9 cellular contexts compared by ENCODE assay signal in genomic region chr1:1014896-1015681, GRCh38. TPM values are rescaled to one million over a fixed set of nuclear protein-coding genes. Genes with fewer than 3 reads are reported as not detected.
DNase-seq lines count a peak whose midpoint lies in the region; ATAC-seq and TF ChIP-seq lines count a peak whose summit lies in the region.
"Had no signal": no experiment of that assay in that cellular context is flagged by ENCODE, and none has a peak within 500 bp of the region (broad histone marks: within the 10 kb centered on the region; RNA-seq: fewer than 3 reads in every experiment).

No MANE protein-coding gene starts in this region.

- H3K27me3 ChIP-seq in mesenchymal stem cell (ENCODE audit: control insufficient read depth in 1 of 2, insufficient read depth in 1 of 2, low read length in 2 of 2) (no peaks in the 10 kb centered on the region), trophoblast cell (ENCODE audit: insufficient read depth, low read length) (no peaks in the 10 kb centered on the region)

- H2BK12ac ChIP-seq in mesenchymal stem cell (ENCODE audit: low read length in 2 of 2) (peak overlapping the region in 1 of 2 experiments; percentile 25), trophoblast cell (ENCODE audit: low read length) (no peak overlapping the region)

- H4K12ac ChIP-seq in trophoblast cell (ENCODE audit: low read depth, low read length), result no peak overlapping the region

- H3K27ac ChIP-seq in C4-2B, result peak overlapping the region; percentile 80
- H3K27ac ChIP-seq in mesenchymal stem cell (ENCODE audit: low read length, poor library complexity, severe bottlenecking), result no peak overlapping the region
- no peak overlapping the region for H3K27ac ChIP-seq in trophoblast cell (ENCODE audit: low read depth, low read length)

- H3K27me3 Mint-ChIP-seq in activated T-helper 2 cell treated with anti-CD3 and anti-CD28 coated beads, Interferon-gamma antibody, Interleukin-2, Interleukin-4, amounts not matched to agents 10 μg/mL and 5 μg/mL and 100 μg/mL, durations not matched to agents 14 hours and 24 hours and 36 hours (ENCODE audit: low read depth), result no peaks in the 10 kb centered on the region

- H4K91ac ChIP-seq in mesenchymal stem cell (ENCODE audit: low read length) (peak overlapping the region; percentile 67), trophoblast cell (ENCODE audit: low read depth, low read length) (no peak overlapping the region)

- H3K36me3 ChIP-seq in mesenchymal stem cell (ENCODE audit: control insufficient read depth in 1 of 2, insufficient read depth in 2 of 2, low read depth in 1 of 2, low read length in 2 of 2) (peaks cover 0 to 5% of the 10 kb centered on the region in 2 experiments), trophoblast cell (ENCODE audit: control insufficient read depth in 1 of 2, insufficient read depth in 2 of 2, low read length in 2 of 2) (no peaks in the 10 kb centered on the region)

- in situ Hi-C loops in GM18951 (cut with MboI; ENCODE audit: low sequenced_read_pairs, unreplicated experiment), result no loop called here

- peak overlapping the region; percentile 95 for H3K9ac ChIP-seq in mesenchymal stem cell (ENCODE audit: low read length)
- no peak overlapping the region for H3K9ac ChIP-seq in trophoblast cell (ENCODE audit: low read length)

- peaks cover 1% of the 10 kb centered on the region for H3K79me2 ChIP-seq in trophoblast cell (ENCODE audit: control insufficient read depth, insufficient read depth, low read length, poor library complexity)

- no peak; the same call in 1 of the 2 replicates for TF ChIP-seq CTCF in C4-2B (conservative IDR thresholded peaks at IDR 0.05)

- H3K4me3 ChIP-seq in mesenchymal stem cell (ENCODE audit: insufficient read depth in 1 of 2, low read depth in 1 of 2, low read length in 2 of 2), result peak overlapping the region in 1 of 2 experiments; percentile 98
- no peak overlapping the region for H3K4me3 ChIP-seq in trophoblast cell (ENCODE audit: low read depth, low read length)

- intact Hi-C loops in activated T-helper 2 cell treated with anti-CD3 and anti-CD28 coated beads, Interferon-gamma antibody, Interleukin-2, Interleukin-4, amounts not matched to agents 10 μg/mL and 5 μg/mL and 100 μg/mL, durations not matched to agents 14 hours and 24 hours and 36 hours (cut with micrococcal nuclease), result loop anchor here (10.0 kb wide), 1 partner anchor 190 kb away; the partner anchor contains the start of gene TNFRSF18

- ATAC-seq in GM21390 (IDR thresholded peaks at IDR 0.05; ENCODE audit: unreplicated experiment), result no peak

- peaks cover 20% of the 10 kb centered on the region for H3K4me1 ChIP-seq in mesenchymal stem cell (ENCODE audit: control insufficient read depth, insufficient read depth, low read depth, low read length)
- peaks cover 10 to 17% of the 10 kb centered on the region in 2 experiments for H3K4me1 ChIP-seq in trophoblast cell (ENCODE audit: control insufficient read depth in 1 of 2, insufficient read depth in 2 of 2, low read length in 2 of 2)

- H3K36me3 Mint-ChIP-seq in activated T-helper 2 cell treated with anti-CD3 and anti-CD28 coated beads, Interferon-gamma antibody, Interleukin-2, Interleukin-4, amounts not matched to agents 10 μg/mL and 5 μg/mL and 100 μg/mL, durations not matched to agents 14 hours and 24 hours and 36 hours (ENCODE audit: low read depth), result peaks cover 3% of the 10 kb centered on the region

- H3K18ac ChIP-seq in mesenchymal stem cell (ENCODE audit: low read depth in 1 of 2, low read length in 2 of 2), result no peak overlapping the region
- H3K18ac ChIP-seq in trophoblast cell (ENCODE audit: low read length), result no peak overlapping the region

- whole genome bisulfite sequencing in mesenchymal stem cell, result 86% methylated on average over 18 of the region's 18 CpGs
- no CpG with 5 or more reads among the region's 18 CpGs for WGBS in trophoblast cell (ENCODE audit: extremely low coverage, insufficient coverage, insufficient read length)

- peak; percentile 29 for TF ChIP-seq POLR2A in GM18951 (IDR thresholded peaks at IDR 0.05; ENCODE audit: extremely low read depth, insufficient read depth, insufficient read length)

- peak overlapping the region; percentile 67 for H3K27ac Mint-ChIP-seq in activated T-helper 2 cell treated with anti-CD3 and anti-CD28 coated beads, Interferon-gamma antibody, Interleukin-2, Interleukin-4, amounts not matched to agents 10 μg/mL and 5 μg/mL and 100 μg/mL, durations not matched to agents 14 hours and 24 hours and 36 hours

- peak overlapping the region; percentile 23 for H2BK15ac ChIP-seq in mesenchymal stem cell (ENCODE audit: low read depth, poor library complexity, severe bottlenecking)

- H2AFZ ChIP-seq in mesenchymal stem cell (ENCODE audit: low read depth, low read length), result no peak overlapping the region
- H2AFZ ChIP-seq in trophoblast cell (ENCODE audit: insufficient read depth, low read length, poor library complexity), result no peak overlapping the region

- peak overlapping the region in 1 of 2 experiments; percentile 65 for H3K14ac ChIP-seq in mesenchymal stem cell (ENCODE audit: low read length in 2 of 2)
- H3K14ac ChIP-seq in trophoblast cell (ENCODE audit: low read length), result no peak overlapping the region

- H3K4ac ChIP-seq in mesenchymal stem cell (ENCODE audit: low read depth in 1 of 2, low read length in 2 of 2) (no peak overlapping the region), trophoblast cell (ENCODE audit: low read depth, low read length) (no peak overlapping the region)

- H3K9me3 Mint-ChIP-seq in activated T-helper 2 cell treated with anti-CD3 and anti-CD28 coated beads, Interferon-gamma antibody, Interleukin-2, Interleukin-4, amounts not matched to agents 10 μg/mL and 5 μg/mL and 100 μg/mL, durations not matched to agents 14 hours and 24 hours and 36 hours, result no peaks in the 10 kb centered on the region

- H2BK5ac ChIP-seq in mesenchymal stem cell (ENCODE audit: low read depth, low read length, poor library complexity, severe bottlenecking) (no peak overlapping the region), trophoblast cell (ENCODE audit: low read depth, low read length, poor library complexity) (no peak overlapping the region)

- H3K79me1 ChIP-seq in mesenchymal stem cell (replicated peaks; ENCODE audit: low read length, poor library complexity, severe bottlenecking) (peaks cover 17% of the 10 kb centered on the region), trophoblast cell (ENCODE audit: low read length) (peaks cover 6% of the 10 kb centered on the region)

- H2AK5ac ChIP-seq in mesenchymal stem cell (ENCODE audit: low read length, severe bottlenecking) (peak overlapping the region; percentile 58), trophoblast cell (ENCODE audit: low read length) (no peak overlapping the region)

- no peak overlapping the region for H2BK120ac ChIP-seq in mesenchymal stem cell (ENCODE audit: low read depth, low read length)
- no peak overlapping the region for H2BK120ac ChIP-seq in trophoblast cell (ENCODE audit: insufficient read depth, low read length, poor library complexity)

- H3K4me1 Mint-ChIP-seq in activated T-helper 2 cell treated with anti-CD3 and anti-CD28 coated beads, Interferon-gamma antibody, Interleukin-2, Interleukin-4, amounts not matched to agents 10 μg/mL and 5 μg/mL and 100 μg/mL, durations not matched to agents 14 hours and 24 hours and 36 hours (ENCODE audit: low read depth), result peaks cover 27% of the 10 kb centered on the region

- no peak for DNase-seq in activated T-helper 2 cell treated with anti-CD3 and anti-CD28 coated beads, Interferon-gamma antibody, Interleukin-2, Interleukin-4, amounts not matched to agents 10 μg/mL and 5 μg/mL and 100 μg/mL, durations not matched to agents 14 hours and 24 hours and 36 hours (ENCODE audit: low spot score)
- DNase-seq in mesenchymal stem cell, result no peak
- no peak for DNase-seq in trophoblast cell
- no peak for DNase-seq in pons (ENCODE audit: low spot score)
- DNase-seq in central memory CD4-positive, alpha-beta T cell, result no peak

- H3K4me3 Mint-ChIP-seq in activated T-helper 2 cell treated with anti-CD3 and anti-CD28 coated beads, Interferon-gamma antibody, Interleukin-2, Interleukin-4, amounts not matched to agents 10 μg/mL and 5 μg/mL and 100 μg/mL, durations not matched to agents 14 hours and 24 hours and 36 hours (ENCODE audit: low read depth), result peak overlapping the region; percentile 84

- H3K4me2 ChIP-seq in mesenchymal stem cell (ENCODE audit: low read length, poor library complexity, severe bottlenecking) (no peak overlapping the region), trophoblast cell (ENCODE audit: low read length) (no peak overlapping the region)

- H3K9me3 ChIP-seq in mesenchymal stem cell (ENCODE audit: control insufficient read depth, low read length) (no peaks in the 10 kb centered on the region), trophoblast cell (ENCODE audit: insufficient read depth, low read depth, low read length) (peaks cover 7% of the 10 kb centered on the region)

- H4K8ac ChIP-seq in mesenchymal stem cell (ENCODE audit: low read length), result peak overlapping the region; percentile 63
- H4K8ac ChIP-seq in trophoblast cell (ENCODE audit: low read depth, low read length), result no peak overlapping the region

- H3K23ac ChIP-seq in mesenchymal stem cell (ENCODE audit: low read length in 2 of 2), result peak overlapping the region in 1 of 2 experiments; percentile 89
- no peak overlapping the region for H3K23ac ChIP-seq in trophoblast cell (ENCODE audit: low read length)

RNA-seq across cellular contexts. Expression of gene ISG15, which starts 1.8 kb away (rescaled TPM):
- 31.9 and 33.8 TPM in 2 replicates for total RNA-seq in activated T-helper 2 cell treated with anti-CD3 and anti-CD28 coated beads, Interferon-gamma antibody, Interleukin-2, Interleukin-4, amounts not matched to agents 10 μg/mL and 5 μg/mL and 100 μg/mL, durations not matched to agents 14 hours and 24 hours and 36 hours
- polyA plus RNA-seq in mesenchymal stem cell (2013, experiment 1 of 2), result 70.3 TPM
- polyA plus RNA-seq in mesenchymal stem cell (2013, experiment 2 of 2), result 75.0 TPM
- polyA plus RNA-seq in trophoblast cell (2013), result 69.0 and 69.9 TPM in 2 replicates

RNA-seq across cellular contexts. Expression of gene AGRN, which starts 4.8 kb away (rescaled TPM):
- total RNA-seq in activated T-helper 2 cell treated with anti-CD3 and anti-CD28 coated beads, Interferon-gamma antibody, Interleukin-2, Interleukin-4, amounts not matched to agents 10 μg/mL and 5 μg/mL and 100 μg/mL, durations not matched to agents 14 hours and 24 hours and 36 hours, result 27.6 and 29.2 TPM in 2 replicates
- 64.9 TPM for polyA plus RNA-seq in mesenchymal stem cell (2013, experiment 1 of 2)
- polyA plus RNA-seq in mesenchymal stem cell (2013, experiment 2 of 2), result 62.3 TPM
- polyA plus RNA-seq in trophoblast cell (2013), result 92.6 and 100 TPM in 2 replicates

RNA-seq across cellular contexts. Expression of gene HES4, which starts 15.2 kb away (rescaled TPM):
- total RNA-seq in activated T-helper 2 cell treated with anti-CD3 and anti-CD28 coated beads, Interferon-gamma antibody, Interleukin-2, Interleukin-4, amounts not matched to agents 10 μg/mL and 5 μg/mL and 100 μg/mL, durations not matched to agents 14 hours and 24 hours and 36 hours, result 2.0 and 3.1 TPM in 2 replicates
- polyA plus RNA-seq in mesenchymal stem cell (2013, experiment 1 of 2), result 28.5 TPM
- polyA plus RNA-seq in mesenchymal stem cell (2013, experiment 2 of 2), result 25.8 TPM
- 20.5 and 21.2 TPM in 2 replicates for polyA plus RNA-seq in trophoblast cell (2013)

RNA-seq across cellular contexts. Expression of gene PERM1, which starts 33.2 kb away (rescaled TPM):
- not detected in 2 replicates for total RNA-seq in activated T-helper 2 cell treated with anti-CD3 and anti-CD28 coated beads, Interferon-gamma antibody, Interleukin-2, Interleukin-4, amounts not matched to agents 10 μg/mL and 5 μg/mL and 100 μg/mL, durations not matched to agents 14 hours and 24 hours and 36 hours
- not detected for polyA plus RNA-seq in mesenchymal stem cell (2013, experiment 1 of 2)
- not detected for polyA plus RNA-seq in mesenchymal stem cell (2013, experiment 2 of 2)
- not detected in 2 replicates for polyA plus RNA-seq in trophoblast cell (2013)
- total RNA-seq: mesenteric fat pad had no signal

RNA-seq across cellular contexts. Expression of gene PLEKHN1, which starts 48.8 kb away (rescaled TPM):
- total RNA-seq in activated T-helper 2 cell treated with anti-CD3 and anti-CD28 coated beads, Interferon-gamma antibody, Interleukin-2, Interleukin-4, amounts not matched to agents 10 μg/mL and 5 μg/mL and 100 μg/mL, durations not matched to agents 14 hours and 24 hours and 36 hours, result 3.7 and 4.0 TPM in 2 replicates
- 0.75 TPM for polyA plus RNA-seq in mesenchymal stem cell (2013, experiment 1 of 2)
- polyA plus RNA-seq in mesenchymal stem cell (2013, experiment 2 of 2), result 0.60 TPM
- polyA plus RNA-seq in trophoblast cell (2013), result 1.9 and 2.1 TPM in 2 replicates
